Comparison of ENCODE assay signal across 1 cellular context in the genomic region with DNA sequence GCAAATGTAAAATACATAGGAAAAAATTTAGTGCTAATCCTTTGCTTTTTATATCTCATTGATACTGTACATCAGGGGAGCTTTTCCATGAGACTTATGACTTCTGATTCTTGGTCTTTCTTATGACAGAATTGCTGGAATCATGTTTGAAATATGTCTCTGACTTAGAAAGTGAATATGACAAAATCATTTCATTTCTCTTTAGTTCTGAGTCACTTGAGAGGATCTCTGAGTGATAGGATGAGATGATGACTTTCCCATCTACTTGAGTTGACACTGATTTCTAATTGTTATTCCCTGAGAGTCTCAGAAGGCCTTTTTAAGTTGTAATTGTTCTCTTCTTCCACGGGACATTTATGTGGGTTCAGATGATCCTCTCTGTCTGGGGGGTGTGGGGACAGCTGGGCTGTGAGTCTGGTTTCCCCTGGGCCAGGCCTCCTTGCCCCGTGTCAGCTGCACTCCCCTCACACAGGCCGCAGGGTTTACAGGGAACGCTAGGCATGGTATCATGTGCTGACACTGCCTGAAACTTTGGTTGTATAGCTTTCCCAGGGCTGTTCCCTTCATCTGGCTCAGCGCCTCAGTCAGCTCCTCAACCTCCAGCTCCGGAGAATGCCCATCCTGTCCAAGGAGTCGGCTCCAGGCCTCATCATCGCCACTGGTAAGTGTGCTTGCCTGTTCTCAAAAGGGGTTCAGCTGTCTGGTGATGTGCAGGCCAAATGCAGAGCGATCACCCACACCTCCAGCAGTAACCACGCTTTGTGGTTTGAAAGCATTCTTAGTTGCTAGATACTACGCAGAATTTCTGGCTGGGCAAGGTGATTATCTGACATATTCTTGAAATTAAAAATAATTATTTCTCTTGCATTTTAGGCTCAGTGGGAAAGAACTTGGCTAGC.
A peak's percentile ranks its signal among the peaks of the same experiment; 100 is the strongest.
TF ChIP-seq lines count a peak whose summit lies in the region.

No MANE protein-coding gene starts in this region.

TF ChIP-seq in SK-N-SH, 30 proteins besides CTCF, POLR2A, EP300 and RAD21 (continued from another document):
- TF ChIP-seq, protein P1, sequence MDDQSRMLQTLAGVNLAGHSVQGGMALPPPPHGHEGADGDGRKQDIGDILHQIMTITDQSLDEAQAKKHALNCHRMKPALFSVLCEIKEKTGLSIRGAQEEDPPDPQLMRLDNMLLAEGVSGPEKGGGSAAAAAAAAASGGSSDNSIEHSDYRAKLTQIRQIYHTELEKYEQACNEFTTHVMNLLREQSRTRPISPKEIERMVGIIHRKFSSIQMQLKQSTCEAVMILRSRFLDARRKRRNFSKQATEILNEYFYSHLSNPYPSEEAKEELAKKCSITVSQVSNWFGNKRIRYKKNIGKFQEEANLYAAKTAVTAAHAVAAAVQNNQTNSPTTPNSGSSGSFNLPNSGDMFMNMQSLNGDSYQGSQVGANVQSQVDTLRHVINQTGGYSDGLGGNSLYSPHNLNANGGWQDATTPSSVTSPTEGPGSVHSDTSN (IDR thresholded peaks at IDR 0.05): peak; percentile 32; the same call in 1 of the 2 replicates
